In the genomic region with DNA sequence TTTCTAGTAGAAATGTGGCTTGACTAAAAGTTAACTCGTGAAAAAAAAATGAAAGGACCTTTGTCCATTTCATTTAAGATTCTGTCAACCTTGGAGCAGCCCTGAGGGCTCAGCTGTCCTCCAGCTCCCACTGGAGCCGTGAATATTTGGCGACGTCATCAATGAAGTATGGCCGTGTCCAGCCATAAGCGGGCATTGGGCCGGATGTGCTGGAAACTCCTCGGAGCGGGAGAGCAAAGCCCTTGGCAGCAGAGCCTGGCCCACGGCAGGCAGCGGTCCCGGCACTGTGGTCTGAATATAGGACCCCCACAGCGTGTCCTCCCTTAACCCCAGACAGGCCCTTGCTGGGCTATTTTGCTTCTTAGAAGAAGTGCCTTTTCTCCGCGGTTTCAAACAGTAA, we compare ENCODE assay signal across 19 cellular contexts. TPM values are rescaled to one million over a fixed set of nuclear protein-coding genes. Genes with fewer than 3 reads are reported as not detected.
DNase-seq lines count a peak whose midpoint lies in the region; ATAC-seq and TF ChIP-seq lines count a peak whose summit lies in the region.
"Had no signal": no experiment of that assay in that cellular context is flagged by ENCODE, and none has a peak within 500 bp of the region (broad histone marks: within the 10 kb centered on the region; RNA-seq: fewer than 3 reads in every experiment).

No MANE protein-coding gene starts in this region.

- H3K27ac ChIP-seq in sigmoid colon: no peak overlapping the region
- H3K27ac ChIP-seq: hepatocyte had no signal

- TF ChIP-seq EP300 in sigmoid colon (IDR thresholded peaks at IDR 0.05): no peak

- no peak for TF ChIP-seq POLR2A in sigmoid colon (IDR thresholded peaks at IDR 0.05)

- no peaks in the 10 kb centered on the region for H3K4me1 ChIP-seq in sigmoid colon

- no peaks in the 10 kb centered on the region for H3K36me3 ChIP-seq in sigmoid colon

- no peak for ATAC-seq in HG03469 (IDR thresholded peaks at IDR 0.05; ENCODE audit: unreplicated experiment)
- ATAC-seq: activated CD4-positive, alpha-beta T cell treated with anti-CD3 and anti-CD28 coated beads for 36 hours had no signal

- DNase-seq in EL: peak; percentile 30
- DNase-seq in cerebellar cortex (ENCODE audit: low spot score): peak; percentile 7
- peak; percentile 26 for DNase-seq in iris pigment epithelial cell (ENCODE audit: low read depth)
- DNase-seq in sigmoid colon: peak; percentile 38
- DNase-seq in NCI-H1092 treated with DMSO at 0.1 percent for 48 hours (lab: John Stamatoyannopoulos, UW): no peak
- DNase-seq in NCI-H1105 (lab: John Stamatoyannopoulos, UW): no peak
- no peak for DNase-seq in activated naive CD4-positive, alpha-beta T cell (lab: John Stamatoyannopoulos, UW)
- DNase-seq: activated CD4-positive, alpha-beta T cell treated with anti-CD3 and anti-CD28 coated beads for 36 hours; activated naive CD4-positive, alpha-beta T cell treated with Interleukin-2 at 50 U/mL for 16 hours; AML-193; naive B cell; NCI-H187 treated with DMSO at 0.1 percent for 48 hours; NCI-H524 treated with DMSO at 0.1 percent for 48 hours; OCI-M1; SK-N-SH; T1000 had no signal

- no peak overlapping the region for H3K4me3 ChIP-seq in sigmoid colon
- H3K4me3 ChIP-seq: hepatocyte had no signal

- no peaks in the 10 kb centered on the region for H3K27me3 ChIP-seq in sigmoid colon

- 76% methylated on average over 15 of the region's 15 CpGs for WGBS in sigmoid colon, 2 donors

- H3K9me3 ChIP-seq in sigmoid colon: no peaks in the 10 kb centered on the region
- H3K9me3 ChIP-seq: SK-N-SH had no signal

- intact Hi-C loops in sigmoid colon (cut with DNase I): no loop called here

- TF ChIP-seq CTCF in sigmoid colon (IDR thresholded peaks at IDR 0.05): no peak

RNA-seq across cellular contexts. Expression of a gene that starts 50.0 kb away (rescaled TPM):
- total RNA-seq in sigmoid colon: 1 to 10 TPM in 2 of 4 donors, under 1 TPM in 2; 0.49 to 3.0 (median 0.97) TPM
- under 1 TPM in 1 of 3 donors, not detected in 2; 0.22 TPM for polyA plus RNA-seq in sigmoid colon
- total RNA-seq: HT-29 had no signal

Comparison
In these comparisons a context has a peak if more than half of its experiments do, and no peak if none do; other contexts are left out.
1. DNase-seq: peak in EL (single experiment), cerebellar cortex (single experiment), iris pigment epithelial cell (single experiment) and sigmoid colon (single experiment); none in NCI-H1092 treated with DMSO at 0.1 percent for 48 hours (single experiment), NCI-H1105 (single experiment) and activated naive CD4-positive, alpha-beta T cell (0 of 4).